Comparison of ENCODE assay signal across 1 cellular context in the genomic region with DNA sequence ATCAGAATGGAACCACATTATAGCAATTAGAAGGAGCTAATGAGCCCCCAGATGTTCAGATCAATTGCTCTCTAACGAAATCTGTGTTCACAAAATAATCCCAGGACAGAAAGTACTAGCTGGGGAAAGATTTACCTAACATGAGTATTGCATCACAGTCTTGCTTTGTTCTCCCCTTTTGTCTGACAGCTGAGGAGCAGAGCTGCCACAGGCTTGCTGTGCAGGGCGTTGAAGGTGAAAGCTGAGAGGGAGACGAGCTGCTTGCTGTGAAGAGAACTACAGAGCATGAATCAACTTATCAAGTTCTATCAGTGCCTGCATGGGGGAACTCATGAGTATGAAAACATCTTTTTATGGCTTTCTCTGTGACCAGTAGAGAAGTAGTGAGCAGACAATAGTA.
TF ChIP-seq lines count a peak whose summit lies in the region.

No MANE protein-coding gene starts in this region.

TF ChIP-seq in GM23338, 12 proteins besides CTCF, POLR2A, EP300 and RAD21 (continued from another document):
- TF ChIP-seq, protein P1, sequence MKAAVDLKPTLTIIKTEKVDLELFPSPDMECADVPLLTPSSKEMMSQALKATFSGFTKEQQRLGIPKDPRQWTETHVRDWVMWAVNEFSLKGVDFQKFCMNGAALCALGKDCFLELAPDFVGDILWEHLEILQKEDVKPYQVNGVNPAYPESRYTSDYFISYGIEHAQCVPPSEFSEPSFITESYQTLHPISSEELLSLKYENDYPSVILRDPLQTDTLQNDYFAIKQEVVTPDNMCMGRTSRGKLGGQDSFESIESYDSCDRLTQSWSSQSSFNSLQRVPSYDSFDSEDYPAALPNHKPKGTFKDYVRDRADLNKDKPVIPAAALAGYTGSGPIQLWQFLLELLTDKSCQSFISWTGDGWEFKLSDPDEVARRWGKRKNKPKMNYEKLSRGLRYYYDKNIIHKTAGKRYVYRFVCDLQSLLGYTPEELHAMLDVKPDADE (IDR thresholded peaks at IDR 0.05) = no peak
- no peak for TF ChIP-seq CREB1 (CRISPR knock-in tag; IDR thresholded peaks at IDR 0.05; ENCODE audit: low read depth)
